In the genomic region with DNA sequence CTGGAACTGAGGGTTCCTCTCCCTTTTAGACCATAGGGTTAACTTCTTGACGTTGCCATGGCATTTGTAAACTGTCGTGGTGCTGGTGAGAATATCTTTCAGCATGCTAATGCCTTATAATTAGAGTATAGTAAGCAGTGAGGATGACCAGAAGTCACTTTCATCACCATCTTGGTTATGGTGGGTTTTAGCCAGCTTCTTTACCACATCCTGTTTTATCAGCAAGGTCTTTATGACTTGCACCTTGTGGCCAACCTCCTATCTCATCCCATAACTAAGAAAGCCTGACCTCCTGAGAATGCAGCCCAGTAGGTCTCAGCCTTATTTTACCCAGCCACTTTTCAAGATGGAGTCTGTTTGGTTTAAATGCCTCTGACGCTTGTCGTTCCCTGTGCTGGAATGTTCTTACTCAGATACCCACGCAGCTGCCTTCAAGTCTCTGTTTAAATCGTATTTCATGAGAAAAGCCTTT, we compare ENCODE assay signal across 13 cellular contexts.
"Had no signal": no experiment of that assay in that cellular context is flagged by ENCODE, and none has a peak within 500 bp of the region (broad histone marks: within the 10 kb centered on the region; RNA-seq: fewer than 3 reads in every experiment).

No MANE protein-coding gene starts in this region.

- H3K27me3 ChIP-seq: ascending aorta, dorsolateral prefrontal cortex, right atrium auricular region, transverse colon had no signal

- DNase-seq: activated CD4-positive, CD25-positive, alpha-beta regulatory T cell; activated effector memory CD4-positive, alpha-beta T cell treated with anti-CD3 and anti-CD28 coated beads, Interleukin-2, amount 50 U/mL, for 16 hours; activated T-cell treated with anti-CD3 and anti-CD28 coated beads, Interleukin-2, amount 50 U/mL, for 24 hours; dorsolateral prefrontal cortex; glutamatergic neuron; lower lobe of right lung; midbrain; naive thymus-derived CD4-positive, alpha-beta T cell; small intestine; transverse colon had no signal

- H3K4me1 ChIP-seq: ascending aorta, lower lobe of right lung, right atrium auricular region, transverse colon had no signal

- H3K4me3 ChIP-seq: ascending aorta, dorsolateral prefrontal cortex, lower lobe of right lung, right atrium auricular region, transverse colon had no signal

- H3K9me3 ChIP-seq: ascending aorta, lower lobe of right lung, right atrium auricular region, transverse colon had no signal

- H3K36me3 ChIP-seq: ascending aorta, lower lobe of right lung, right atrium auricular region, transverse colon had no signal

- H3K27ac ChIP-seq: ascending aorta, dorsolateral prefrontal cortex, lower lobe of right lung, right atrium auricular region, transverse colon had no signal

- ATAC-seq: esophagus mucosa; lower lobe of right lung; naive thymus-derived CD4-positive, alpha-beta T cell had no signal
